Comparison of ENCODE assay signal across 17 cellular contexts in genomic region chr4:23768541-23768940, GRCh38.
DNase-seq lines count a peak whose midpoint lies in the region; ATAC-seq, FAIRE-seq and TF ChIP-seq lines count a peak whose summit lies in the region.
"Had no signal": no experiment of that assay in that cellular context is flagged by ENCODE, and none has a peak within 500 bp of the region (broad histone marks: within the 10 kb centered on the region; RNA-seq: fewer than 3 reads in every experiment).

No MANE protein-coding gene starts in this region.

- no peaks in the 10 kb centered on the region for H3K27me3 Mint-ChIP-seq in Calu3 (ENCODE audit: unreplicated experiment)
- H3K27me3 Mint-ChIP-seq: CD4-positive, alpha-beta T cell had no signal

- TF ChIP-seq CTCF in Calu3 (IDR thresholded peaks at IDR 0.05; ENCODE audit: unreplicated experiment): no peak

- no TSS peak for BruUV-seq in Calu3 (replicated peaks; lab: Mats Ljungman, UMichigan)

- CTCF ChIA-PET in Calu3 (lab: Charles Lee): interaction anchor here (1.2 kb wide), 1 partner anchor 71 kb away, joined by 3 read pairs; no protein-coding TSS in a partner anchor

- H3K4me1 Mint-ChIP-seq in Calu3 (ENCODE audit: low read depth, unreplicated experiment): peaks cover 14% of the 10 kb centered on the region

- H3K4me3 Mint-ChIP-seq in Calu3 (ENCODE audit: low read depth, unreplicated experiment): no peak overlapping the region
- H3K4me3 Mint-ChIP-seq: CD4-positive, alpha-beta T cell had no signal

- H3K36me3 Mint-ChIP-seq in Calu3 (ENCODE audit: insufficient read depth, unreplicated experiment): no peaks in the 10 kb centered on the region

- H3K27ac Mint-ChIP-seq in Calu3 (ENCODE audit: unreplicated experiment): no peak overlapping the region
- H3K27ac Mint-ChIP-seq: CD4-positive, alpha-beta T cell had no signal

- intact Hi-C loops in Calu3 (cut with micrococcal nuclease; ENCODE audit: unreplicated experiment): no loop called here

- H3K9me3 Mint-ChIP-seq in Calu3 (ENCODE audit: low read depth, unreplicated experiment): no peaks in the 10 kb centered on the region
- H3K9me3 Mint-ChIP-seq: CD4-positive, alpha-beta T cell had no signal

- DNase-seq in NCI-H2196 treated with DMSO at 0.1 percent for 48 hours (lab: John Stamatoyannopoulos, UW; ENCODE audit: unreplicated experiment) (peak; percentile 1), NCI-H2196 (lab: John Stamatoyannopoulos, UW; ENCODE audit: unreplicated experiment) (no peak), H4 (ENCODE audit: low spot score) (peak; percentile 48), RCC 7860 (ENCODE audit: low spot score) (peak; percentile 44), left lobe of liver (ENCODE audit: low spot score) (no peak), Calu3 (no peak), GM03348 (ENCODE audit: low spot score) (no peak), OCI-M1 (lab: John Stamatoyannopoulos, UW) (no peak)
- DNase-seq: Caco-2; CD4-positive, alpha-beta T cell; DMS79; NCI-H187; NCI-H2107; NCI-H446; NCI-H69 had no signal

- ATAC-seq in left lobe of liver: peak; percentile 25
- ATAC-seq: A549 had no signal

- FAIRE-seq in RCC 7860 (lab: Jason Lieb, UNC): peak; percentile 78
- FAIRE-seq: A549, GM19239 had no signal

Comparison
In these comparisons a context has a peak if more than half of its experiments do, and no peak if none do; other contexts are left out.
1. DNase-seq: peak in NCI-H2196 treated with DMSO at 0.1 percent for 48 hours (single experiment), H4 (single experiment) and RCC 7860 (single experiment); none in NCI-H2196 (single experiment), left lobe of liver (single experiment), Calu3 (single experiment), GM03348 (single experiment) and OCI-M1 (single experiment).